In the genomic region with DNA sequence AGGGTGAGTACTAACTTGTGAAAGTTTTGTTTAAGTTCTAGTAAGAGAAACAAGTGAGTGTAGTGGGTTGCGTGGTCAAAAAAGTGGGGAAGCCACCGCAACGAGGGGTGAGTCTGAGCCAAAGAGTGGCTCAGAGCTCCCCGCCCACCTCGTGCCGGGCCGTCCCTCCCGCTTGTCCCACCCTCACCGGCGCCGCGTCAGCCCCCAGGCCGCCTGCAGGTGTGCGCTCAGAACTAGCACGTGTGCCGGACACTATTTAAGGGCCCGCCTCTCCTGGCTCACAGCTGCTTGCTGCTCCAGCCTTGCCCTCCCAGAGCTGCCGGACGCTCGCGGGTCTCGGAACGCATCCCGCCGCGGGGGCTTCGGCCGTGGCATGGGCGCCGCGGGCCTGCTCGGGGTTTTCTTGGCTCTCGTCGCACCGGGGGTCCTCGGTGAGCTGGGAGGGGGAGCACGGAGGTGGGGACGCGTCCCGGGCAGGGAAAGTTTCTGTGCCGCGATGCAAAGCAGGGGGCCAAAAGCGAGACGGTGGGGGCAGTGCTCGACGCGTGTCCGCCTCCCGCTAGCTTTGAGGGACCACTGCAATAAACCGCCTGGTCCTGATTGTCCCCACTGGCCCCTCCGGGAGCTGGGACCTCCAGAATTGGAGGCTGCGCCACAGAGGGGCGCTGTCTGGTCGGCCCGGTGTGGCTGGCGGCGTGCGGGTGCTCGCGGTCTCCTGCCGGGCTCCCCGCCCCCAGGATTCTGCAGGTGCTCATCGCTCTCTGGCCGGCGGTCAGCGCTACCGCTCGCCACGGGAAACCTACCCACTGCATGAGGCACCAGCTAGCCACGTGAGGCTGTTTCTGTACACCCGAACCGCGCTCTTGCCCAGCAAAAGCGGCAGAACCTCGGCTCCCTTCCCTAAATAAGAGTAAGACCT, we compare ENCODE assay signal across 1 cellular context.
A peak's percentile ranks its signal among the peaks of the same experiment; 100 is the strongest.
TF ChIP-seq lines count a peak whose summit lies in the region.

CR2 (plus strand) TSS at position 283 of the 919 bp plus-strand sequence; CDS start at position 374, 91 bp downstream.

TF ChIP-seq in K562, 482 proteins besides CTCF, POLR2A, EP300 and RAD21 (continued from another document):
- TF ChIP-seq VEZF1 (CRISPR knock-in tag; IDR thresholded peaks at IDR 0.05) (no peak; the same call in 1 of the 2 replicates), ZBTB17 (CRISPR knock-in tag; IDR thresholded peaks at IDR 0.05) (no peak), MNT (conservative IDR thresholded peaks at IDR 0.05) (peak in 1 of 2 experiments; percentile 64; a peak in 2 of 4 replicates), ELF1 (tag; IDR thresholded peaks at IDR 0.05) (no peak), BRD9 (IDR thresholded peaks at IDR 0.05; ENCODE audit: low read depth, partially characterized antibody) (no peak), DIDO1 (tag; IDR thresholded peaks at IDR 0.05; ENCODE audit: low read depth) (no peak), EZH2 (IDR thresholded peaks at IDR 0.05; ENCODE audit: borderline replicate concordance, low read depth, low read length) (no peak), SFPQ (IDR thresholded peaks at IDR 0.05; ENCODE audit: low read depth, low read length) (no peak), TFAM (CRISPR knock-in tag; conservative IDR thresholded peaks at IDR 0.05) (no peak), E2F5 (CRISPR knock-in tag; IDR thresholded peaks at IDR 0.05) (0 out of 2 replicates have a peak, but pooled peaks have one; percentile 37), ZNF232 (CRISPR knock-in tag; IDR thresholded peaks at IDR 0.05) (0 out of 2 replicates have a peak, but pooled peaks have one; percentile 45), PPARD (CRISPR knock-in tag; IDR thresholded peaks at IDR 0.05) (no peak), BRF1 (IDR thresholded peaks at IDR 0.05; ENCODE audit: borderline replicate concordance, extremely low read depth, insufficient read length) (no peak), FOXK1 (CRISPR knock-in tag; IDR thresholded peaks at IDR 0.05; ENCODE audit: borderline replicate concordance) (no peak), PRPF4 (IDR thresholded peaks at IDR 0.05; ENCODE audit: insufficient read depth, low read depth, low read length, poor library complexity, severe bottlenecking) (no peak), ETS2 (tag; IDR thresholded peaks at IDR 0.05; ENCODE audit: borderline replicate concordance, poor library complexity, severe bottlenecking) (no peak), ZNF41 (CRISPR knock-in tag; conservative IDR thresholded peaks at IDR 0.05) (no peak), KDM1A (IDR thresholded peaks at IDR 0.05) (no peak), ELK1 (CRISPR knock-in tag; IDR thresholded peaks at IDR 0.05) (no peak), NCOA2 (IDR thresholded peaks at IDR 0.05; ENCODE audit: partially characterized antibody in 2 of 2) (no peak), NFRKB (IDR thresholded peaks at IDR 0.05; ENCODE audit: low read depth) (no peak), KDM2B (CRISPR knock-in tag; IDR thresholded peaks at IDR 0.05) (no peak)
- TF ChIP-seq, protein P1, sequence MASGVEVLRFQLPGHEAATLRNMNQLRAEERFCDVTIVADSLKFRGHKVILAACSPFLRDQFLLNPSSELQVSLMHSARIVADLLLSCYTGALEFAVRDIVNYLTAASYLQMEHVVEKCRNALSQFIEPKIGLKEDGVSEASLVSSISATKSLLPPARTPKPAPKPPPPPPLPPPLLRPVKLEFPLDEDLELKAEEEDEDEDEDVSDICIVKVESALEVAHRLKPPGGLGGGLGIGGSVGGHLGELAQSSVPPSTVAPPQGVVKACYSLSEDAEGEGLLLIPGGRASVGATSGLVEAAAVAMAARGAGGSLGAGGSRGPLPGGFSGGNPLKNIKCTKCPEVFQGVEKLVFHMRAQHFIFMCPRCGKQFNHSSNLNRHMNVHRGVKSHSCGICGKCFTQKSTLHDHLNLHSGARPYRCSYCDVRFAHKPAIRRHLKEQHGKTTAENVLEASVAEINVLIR (CRISPR knock-in tag; IDR thresholded peaks at IDR 0.05): no peak
